7 cellular contexts compared by ENCODE assay signal in the genomic region with DNA sequence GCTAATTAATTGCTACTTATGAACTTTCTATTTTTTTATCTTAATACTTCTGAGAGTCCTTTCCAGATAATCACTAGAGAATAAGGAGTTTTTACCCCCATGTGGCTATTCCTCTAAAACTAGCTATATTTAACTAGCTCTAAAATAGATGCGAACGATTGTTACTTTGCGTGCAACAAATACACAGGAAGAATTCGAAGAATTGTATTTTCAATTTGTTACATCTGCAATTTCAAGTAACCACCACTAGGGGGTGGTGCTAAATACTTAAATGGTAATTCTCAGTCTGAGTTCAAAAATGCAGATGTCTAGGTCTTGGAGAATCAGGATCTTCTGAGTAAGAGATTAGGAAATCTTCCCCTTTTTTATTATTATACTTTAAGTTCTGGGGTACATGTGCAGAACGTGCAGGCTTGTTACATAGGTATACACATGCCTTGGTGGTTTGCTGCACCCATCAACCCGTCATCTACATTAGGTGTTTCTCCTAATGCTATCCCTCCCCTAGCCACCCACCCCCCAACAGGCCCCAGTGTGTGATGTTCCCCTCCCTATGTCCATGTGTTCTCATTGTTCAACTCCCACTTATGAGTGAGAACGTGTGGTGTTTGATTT.
DNase-seq lines count a peak whose midpoint lies in the region; ATAC-seq and TF ChIP-seq lines count a peak whose summit lies in the region.
"Not testable (repeated sequence)": the region's sequence is repeated elsewhere in the genome, so short reads cannot be mapped to it uniquely, and the experiment has no call there.

No MANE protein-coding gene starts in this region.

- H2AFZ ChIP-seq in SK-N-SH (ENCODE audit: low read depth); hepatocyte: not testable (repeated sequence)

- H3K4me3 ChIP-seq in DOHH2 (ENCODE audit: low read length); SK-N-SH (ENCODE audit: low read depth in 2 of 2, low read length in 1 of 2); choroid plexus epithelial cell (ENCODE audit: low read depth, low read length); hepatocyte: not testable (repeated sequence)

- not testable (repeated sequence) for ATAC-seq in activated T-helper 17 cell treated with anti-CD3 and anti-CD28 coated beads, Interleukin-2, amount 50 U/mL, for 72 hours (replicated peaks)

- TF ChIP-seq CTCF in DOHH2 (IDR thresholded peaks at IDR 0.05; ENCODE audit: low read depth, low read length, poor library complexity, severe bottlenecking) = peak; percentile 37
- peak; percentile 52 for TF ChIP-seq CTCF in LNCAP (IDR thresholded peaks at IDR 0.05)
- TF ChIP-seq CTCF in SK-N-SH (IDR thresholded peaks at IDR 0.05) = peak; percentile 53
- TF ChIP-seq CTCF in choroid plexus epithelial cell (conservative IDR thresholded peaks at IDR 0.05; ENCODE audit: low read depth, low read length) = peak; percentile 21
- peak; percentile 35 for TF ChIP-seq CTCF in hepatocyte (IDR thresholded peaks at IDR 0.05; ENCODE audit: poor library complexity)
- peak; percentile 57 for TF ChIP-seq CTCF in progenitor cell of endocrine pancreas (IDR thresholded peaks at IDR 0.05; ENCODE audit: unreplicated experiment)

- H3K79me2 ChIP-seq in DOHH2 (ENCODE audit: control insufficient read depth, low read length); SK-N-SH (ENCODE audit: insufficient read depth); hepatocyte: not testable (repeated sequence)

- not testable (repeated sequence) for DNase-seq in SK-N-SH; hepatocyte (ENCODE audit: low spot score); progenitor cell of endocrine pancreas (ENCODE audit: low spot score, unreplicated experiment)
- DNase-seq in choroid plexus epithelial cell (ENCODE audit: low read depth) = peak; percentile 12

- not testable (repeated sequence) for H3K27ac ChIP-seq in DOHH2 (ENCODE audit: low read depth, low read length); SK-N-SH (ENCODE audit: low read depth in 2 of 2, low read length in 1 of 2); hepatocyte

- H3K4me1 ChIP-seq in DOHH2 (ENCODE audit: control insufficient read depth, low read length); SK-N-SH (ENCODE audit: control insufficient read depth in 1 of 2, insufficient read depth in 2 of 2, low read depth in 1 of 2, low read length in 1 of 2); hepatocyte (ENCODE audit: insufficient read depth): not testable (repeated sequence)

- not testable (repeated sequence) for TF ChIP-seq EP300 in SK-N-SH (IDR thresholded peaks at IDR 0.05; ENCODE audit: borderline replicate concordance in 1 of 2, low read depth in 1 of 2, low read length in 1 of 2)

- not testable (repeated sequence) for H3K9ac ChIP-seq in SK-N-SH

- not testable (repeated sequence) for H3K9me3 ChIP-seq in DOHH2 (ENCODE audit: control insufficient read depth, insufficient read depth, low read length); SK-N-SH; hepatocyte (ENCODE audit: low read depth)

- TF ChIP-seq RAD21 in SK-N-SH (IDR thresholded peaks at IDR 0.05; ENCODE audit: low read length) = not testable (repeated sequence)

- not testable (repeated sequence) for H3F3A ChIP-seq in DOHH2 (ENCODE audit: control insufficient read depth, insufficient read depth); SK-N-SH (replicated peaks; ENCODE audit: insufficient read depth)

- POLR2A ChIA-PET in SK-N-SH (lab: Yijun Ruan, JAX) = not testable (repeated sequence)

- H3K27me3 ChIP-seq in DOHH2 (ENCODE audit: control insufficient read depth, low read length); SK-N-SH (ENCODE audit: insufficient read depth); hepatocyte: not testable (repeated sequence)

- H3K4me3 Mint-ChIP-seq in activated T-helper 17 cell treated with anti-CD3 and anti-CD28 coated beads, Interleukin-2, amount 50 U/mL, for 72 hours = peak overlapping the region; percentile 97
- H3K4me3 Mint-ChIP-seq in progenitor cell of endocrine pancreas (ENCODE audit: low read depth) = not testable (repeated sequence)

- H3K27ac Mint-ChIP-seq in activated T-helper 17 cell treated with anti-CD3 and anti-CD28 coated beads, Interleukin-2, amount 50 U/mL, for 72 hours = peak overlapping the region; percentile 95
- H3K27ac Mint-ChIP-seq in progenitor cell of endocrine pancreas = not testable (repeated sequence)

- not testable (repeated sequence) for H3K27me3 Mint-ChIP-seq in activated T-helper 17 cell treated with anti-CD3 and anti-CD28 coated beads, Interleukin-2, amount 50 U/mL, for 72 hours; progenitor cell of endocrine pancreas

- H3K36me3 Mint-ChIP-seq in activated T-helper 17 cell treated with anti-CD3 and anti-CD28 coated beads, Interleukin-2, amount 50 U/mL, for 72 hours (ENCODE audit: low read depth); progenitor cell of endocrine pancreas (ENCODE audit: insufficient read depth): not testable (repeated sequence)

- H3K4me2 ChIP-seq in DOHH2 (ENCODE audit: low read length); SK-N-SH; hepatocyte: not testable (repeated sequence)

- not testable (repeated sequence) for H3K36me3 ChIP-seq in DOHH2 (ENCODE audit: control insufficient read depth, low read length); SK-N-SH (replicated peaks in 1 of 2; ENCODE audit: control insufficient read depth in 1 of 2, insufficient read depth in 2 of 2, low read length in 1 of 2); hepatocyte (replicated peaks; ENCODE audit: insufficient read depth, low read depth)

- H3K9me3 Mint-ChIP-seq in activated T-helper 17 cell treated with anti-CD3 and anti-CD28 coated beads, Interleukin-2, amount 50 U/mL, for 72 hours; progenitor cell of endocrine pancreas (ENCODE audit: low read depth): not testable (repeated sequence)

- peaks cover 24% of the 10 kb centered on the region for H3K4me1 Mint-ChIP-seq in activated T-helper 17 cell treated with anti-CD3 and anti-CD28 coated beads, Interleukin-2, amount 50 U/mL, for 72 hours
- not testable (repeated sequence) for H3K4me1 Mint-ChIP-seq in progenitor cell of endocrine pancreas (ENCODE audit: low read depth)

- H4K20me1 ChIP-seq in DOHH2 (ENCODE audit: control insufficient read depth, insufficient read depth, low read depth, low read length); SK-N-SH (ENCODE audit: insufficient read depth); hepatocyte (ENCODE audit: insufficient read depth, poor library complexity, severe bottlenecking): not testable (repeated sequence)

- 81% methylated on average over 7 of the region's 7 CpGs for WGBS in SK-N-SH (ENCODE audit: low lambda C conversion rate)
- 85% methylated on average over 6 of the region's 7 CpGs for WGBS in hepatocyte (ENCODE audit: low lambda C conversion rate, missing lambda C conversion rate)

- CTCF ChIA-PET in SK-N-SH (lab: Yijun Ruan, JAX) = interaction anchor here (1.0 to 1.8 kb wide), 6 partner anchors 32 to 179 kb away, joined by 3 to 7 read pairs (median 6); partner anchors contain the start of gene DIMT1

- H3K9me2 ChIP-seq in DOHH2 (replicated peaks; ENCODE audit: control insufficient read depth, low read length); SK-N-SH; hepatocyte (replicated peaks; ENCODE audit: insufficient read depth): not testable (repeated sequence)
